18 cellular contexts compared by ENCODE assay signal in the genomic region with DNA sequence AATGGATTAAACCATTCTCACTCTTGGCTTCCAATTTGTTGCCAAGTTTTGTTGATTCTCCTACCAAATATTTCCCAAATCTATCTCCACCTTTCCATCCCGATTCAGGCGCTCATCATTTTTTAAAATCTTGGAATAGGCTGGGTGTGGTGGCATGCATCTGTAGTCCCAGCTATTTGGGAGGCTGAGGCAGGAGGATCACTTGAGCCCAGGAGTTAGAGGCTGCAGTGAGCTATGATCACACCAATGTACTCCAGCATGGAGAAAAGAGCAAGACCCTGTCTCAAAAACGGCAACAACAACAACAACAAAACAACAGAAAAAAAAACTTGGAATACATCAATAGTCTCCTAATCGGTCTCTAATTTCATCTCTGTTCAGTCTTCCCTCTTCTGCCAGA. TPM values are rescaled to one million over a fixed set of nuclear protein-coding genes. Genes with fewer than 3 reads are reported as not detected.
DNase-seq lines count a peak whose midpoint lies in the region; ATAC-seq, FAIRE-seq and TF ChIP-seq lines count a peak whose summit lies in the region.
"Had no signal": no experiment of that assay in that cellular context is flagged by ENCODE, and none has a peak within 500 bp of the region (broad histone marks: within the 10 kb centered on the region; RNA-seq: fewer than 3 reads in every experiment).

No MANE protein-coding gene starts in this region.

- TF ChIP-seq POLR2A in GM12892 (IDR thresholded peaks at IDR 0.05; ENCODE audit: low read depth, low read length): no peak

- no peak overlapping the region for H2AFZ ChIP-seq in GM23338

- H3K9me3 Mint-ChIP-seq in activated CD8-positive, alpha-beta memory T cell treated with anti-CD3 and anti-CD28 coated beads, Interleukin-2, amount 10 ng/mL, durations not matched to agents 7 days and 5 days (ENCODE audit: low read depth): no peaks in the 10 kb centered on the region
- H3K9me3 Mint-ChIP-seq in GM23338 (peaks cover 2% of the 10 kb centered on the region; the same call in 1 of the 3 replicates), nephron progenitor cell (no peaks in the 10 kb centered on the region)
- H3K9me3 Mint-ChIP-seq in activated naive CD8-positive, alpha-beta T cell treated with anti-CD3 and anti-CD28 coated beads, Interleukin-2, amount 50 U/mL, for 24 hours: peaks cover 3% of the 10 kb centered on the region

- no peak overlapping the region for H3K4me3 ChIP-seq in GM23338
- H3K4me3 ChIP-seq: lung had no signal

- H3K27ac Mint-ChIP-seq in activated CD8-positive, alpha-beta memory T cell treated with anti-CD3 and anti-CD28 coated beads, Interleukin-2, amount 10 ng/mL, durations not matched to agents 7 days and 5 days: peak overlapping the region; percentile 53
- H3K27ac Mint-ChIP-seq in GM23338 (no peak overlapping the region), nephron progenitor cell (no peak overlapping the region)
- no peak overlapping the region for H3K27ac Mint-ChIP-seq in activated naive CD8-positive, alpha-beta T cell treated with anti-CD3 and anti-CD28 coated beads, Interleukin-2, amount 50 U/mL, for 24 hours

- H3K79me2 ChIP-seq in GM23338 (replicated peaks; ENCODE audit: insufficient read depth): peaks cover 47% of the 10 kb centered on the region

- peaks cover 54% of the 10 kb centered on the region for H3K4me1 Mint-ChIP-seq in activated CD8-positive, alpha-beta memory T cell treated with anti-CD3 and anti-CD28 coated beads, Interleukin-2, amount 10 ng/mL, durations not matched to agents 7 days and 5 days
- H3K4me1 Mint-ChIP-seq in GM23338 (peaks cover 37% of the 10 kb centered on the region), nephron progenitor cell (peaks cover 57% of the 10 kb centered on the region)
- peaks cover 56% of the 10 kb centered on the region for H3K4me1 Mint-ChIP-seq in activated naive CD8-positive, alpha-beta T cell treated with anti-CD3 and anti-CD28 coated beads, Interleukin-2, amount 50 U/mL, for 24 hours

- peaks cover 15% of the 10 kb centered on the region for H3K36me3 Mint-ChIP-seq in activated CD8-positive, alpha-beta memory T cell treated with anti-CD3 and anti-CD28 coated beads, Interleukin-2, amount 10 ng/mL, durations not matched to agents 7 days and 5 days
- H3K36me3 Mint-ChIP-seq in GM23338 (ENCODE audit: low read depth) (peaks cover 50% of the 10 kb centered on the region), nephron progenitor cell (ENCODE audit: low read depth) (peaks cover 16% of the 10 kb centered on the region)
- peaks cover 23% of the 10 kb centered on the region for H3K36me3 Mint-ChIP-seq in activated naive CD8-positive, alpha-beta T cell treated with anti-CD3 and anti-CD28 coated beads, Interleukin-2, amount 50 U/mL, for 24 hours (ENCODE audit: low read depth)

- no peak for FAIRE-seq in GM12892 (lab: Jason Lieb, UNC)
- FAIRE-seq: islet of Langerhans had no signal

- no peak overlapping the region for H3K27ac ChIP-seq in GM23338 (ENCODE audit: low read depth)

- H3K4me1 ChIP-seq in GM23338 (ENCODE audit: insufficient read depth): peaks cover 19% of the 10 kb centered on the region

- no peak overlapping the region for H3K4me2 ChIP-seq in GM23338

- ATAC-seq in activated CD8-positive, alpha-beta memory T cell treated with anti-CD3 and anti-CD28 coated beads, Interleukin-2, amount 10 ng/mL, durations not matched to agents 7 days and 5 days: no peak
- ATAC-seq in GM23338: no peak
- no peak for ATAC-seq in activated naive CD8-positive, alpha-beta T cell treated with anti-CD3 and anti-CD28 coated beads, Interleukin-2, amount 50 U/mL, for 24 hours
- no peak for ATAC-seq in GM18868 (IDR thresholded peaks at IDR 0.05; ENCODE audit: unreplicated experiment)

- H3F3A ChIP-seq in GM23338 (replicated peaks; ENCODE audit: low read depth): peaks cover 42% of the 10 kb centered on the region

- H3K36me3 ChIP-seq in GM23338 (ENCODE audit: insufficient read depth): peaks cover 6% of the 10 kb centered on the region

- peak overlapping the region; percentile 93 for H3K4me3 Mint-ChIP-seq in activated CD8-positive, alpha-beta memory T cell treated with anti-CD3 and anti-CD28 coated beads, Interleukin-2, amount 10 ng/mL, durations not matched to agents 7 days and 5 days
- peak overlapping the region; percentile 99 for H3K4me3 Mint-ChIP-seq in GM23338
- peak overlapping the region; percentile 96 for H3K4me3 Mint-ChIP-seq in activated naive CD8-positive, alpha-beta T cell treated with anti-CD3 and anti-CD28 coated beads, Interleukin-2, amount 50 U/mL, for 24 hours
- peak overlapping the region; percentile 99 for H3K4me3 Mint-ChIP-seq in nephron progenitor cell

- no peaks in the 10 kb centered on the region for H3K27me3 Mint-ChIP-seq in activated CD8-positive, alpha-beta memory T cell treated with anti-CD3 and anti-CD28 coated beads, Interleukin-2, amount 10 ng/mL, durations not matched to agents 7 days and 5 days
- peaks cover 11% of the 10 kb centered on the region for H3K27me3 Mint-ChIP-seq in GM23338 (ENCODE audit: insufficient read depth, low read depth, poor library complexity)
- H3K27me3 Mint-ChIP-seq in activated naive CD8-positive, alpha-beta T cell treated with anti-CD3 and anti-CD28 coated beads, Interleukin-2, amount 50 U/mL, for 24 hours: no peaks in the 10 kb centered on the region
- H3K27me3 Mint-ChIP-seq in nephron progenitor cell (ENCODE audit: low read depth, poor library complexity): no peaks in the 10 kb centered on the region

- peaks cover 9% of the 10 kb centered on the region; the same call in 1 of the 2 replicates for H4K20me1 ChIP-seq in GM23338 (replicated peaks; ENCODE audit: insufficient read depth)

- no peaks in the 10 kb centered on the region for H3K27me3 ChIP-seq in GM23338 (ENCODE audit: insufficient read depth)
- H3K27me3 ChIP-seq: heart left ventricle, MG63 had no signal

- peaks cover 9% of the 10 kb centered on the region for H3K9me2 ChIP-seq in GM23338 (ENCODE audit: insufficient read depth)

- CTCF ChIA-PET in activated CD8-positive, alpha-beta memory T cell treated with anti-CD3 and anti-CD28 coated beads, Interleukin-2, amount 10 ng/mL, durations not matched to agents 7 days and 5 days (lab: Charles Lee): interaction anchor here (1.0 to 7.7 kb wide), 19 partner anchors 31 to 230 kb away, joined by 3 to 87 read pairs (median 5); a partner anchor contains a TSS

- TF ChIP-seq CTCF in GM23338 (conservative IDR thresholded peaks at IDR 0.05; ENCODE audit: low read depth in 2 of 2) (no peak), nephron progenitor cell (IDR thresholded peaks at IDR 0.05) (no peak)

- DNase-seq in activated CD8-positive, alpha-beta memory T cell treated with anti-CD3 and anti-CD28 coated beads, Interleukin-2, amount 10 ng/mL, durations not matched to agents 7 days and 5 days: no peak
- DNase-seq in activated CD8-positive, alpha-beta memory T cell treated with anti-CD3 and anti-CD28 coated beads for 24 hours: no peak
- DNase-seq in GM23338 (ENCODE audit: low spot score) (no peak), nephron progenitor cell (no peak), GM12892 (ENCODE audit: insufficient read length) (no peak), DMS153 (lab: John Stamatoyannopoulos, UW) (no peak)
- no peak for DNase-seq in activated naive CD8-positive, alpha-beta T cell treated with anti-CD3 and anti-CD28 coated beads, Interleukin-2, amount 50 U/mL, for 24 hours
- DNase-seq: activated CD8-positive, alpha-beta memory T cell treated with anti-CD3 and anti-CD28 coated beads, Interleukin-2, amount 50 U/mL, for 48 hours; amygdala; cerebellar nuclear complex; effector CD8-positive, alpha-beta T cell; heart left ventricle; MG63; NCI-H1694 treated with DMSO at 0.1 percent for 48 hours; NCI-H345 had no signal

TF ChIP-seq in GM23338, 12 proteins besides CTCF, POLR2A, EP300 and RAD21 (continues in another document):
- TF ChIP-seq ZNF114 (CRISPR knock-in tag; IDR thresholded peaks at IDR 0.05): no peak

RNA-seq across cellular contexts. Expression of a gene that starts 0.9 kb away (rescaled TPM):
- total RNA-seq in activated CD8-positive, alpha-beta memory T cell treated with anti-CD3 and anti-CD28 coated beads, Interleukin-2, amount 10 ng/mL, durations not matched to agents 7 days and 5 days: 10 to 100 TPM; 21.0 to 23.7 TPM
- 42.5 and 52.9 TPM in 2 replicates for total RNA-seq in GM23338 (2014; rRNA removed; shearing (Covaris generic))
- polyA plus RNA-seq in GM23338 (2016; fragmentation: Nextera tagmentation; extraction: Ambion mirVana): 31.3 and 31.7 TPM in 2 replicates
- polyA plus RNA-seq in GM12892 (2012; ENCODE audit: missing spikeins): 19.2 TPM

RNA-seq across cellular contexts. Expression of a gene that starts 1.7 kb away (rescaled TPM):
- total RNA-seq in activated CD8-positive, alpha-beta memory T cell treated with anti-CD3 and anti-CD28 coated beads, Interleukin-2, amount 10 ng/mL, durations not matched to agents 7 days and 5 days: 10 to 100 TPM; 89.1 to 97.0 TPM
- total RNA-seq in GM23338 (2014; rRNA removed; shearing (Covaris generic)): 119 and 139 TPM in 2 replicates
- 136 and 141 TPM in 2 replicates for polyA plus RNA-seq in GM23338 (2016; fragmentation: Nextera tagmentation; extraction: Ambion mirVana)
- 96.1 TPM for polyA plus RNA-seq in GM12892 (2012; ENCODE audit: missing spikeins)

RNA-seq across cellular contexts. Expression of a gene that starts 31.4 kb away (rescaled TPM):
- total RNA-seq in activated CD8-positive, alpha-beta memory T cell treated with anti-CD3 and anti-CD28 coated beads, Interleukin-2, amount 10 ng/mL, durations not matched to agents 7 days and 5 days: under 1 TPM; 0.14 to 0.23 TPM
- total RNA-seq in GM23338 (2014; rRNA removed; shearing (Covaris generic)): 1.8 and 2.1 TPM in 2 replicates
- 0.29 and 0.38 TPM in 2 replicates for polyA plus RNA-seq in GM23338 (2016; fragmentation: Nextera tagmentation; extraction: Ambion mirVana)
- 0.32 TPM for polyA plus RNA-seq in GM12892 (2012; ENCODE audit: missing spikeins)

RNA-seq across cellular contexts. Expression of a gene that starts 52.4 kb away (rescaled TPM):
- total RNA-seq in activated CD8-positive, alpha-beta memory T cell treated with anti-CD3 and anti-CD28 coated beads, Interleukin-2, amount 10 ng/mL, durations not matched to agents 7 days and 5 days: 100 to 1,000 TPM in 1 of 2 experiments, 10 to 100 TPM in 1; 98.1 to 112 TPM
- total RNA-seq in GM23338 (2014; rRNA removed; shearing (Covaris generic)): 40.3 and 47.8 TPM in 2 replicates
- polyA plus RNA-seq in GM23338 (2016; fragmentation: Nextera tagmentation; extraction: Ambion mirVana): 28.3 and 30.8 TPM in 2 replicates
- polyA plus RNA-seq in GM12892 (2012; ENCODE audit: missing spikeins): 26.4 TPM
